ENCODE assay signal across 24 cellular contexts in the genomic region with DNA sequence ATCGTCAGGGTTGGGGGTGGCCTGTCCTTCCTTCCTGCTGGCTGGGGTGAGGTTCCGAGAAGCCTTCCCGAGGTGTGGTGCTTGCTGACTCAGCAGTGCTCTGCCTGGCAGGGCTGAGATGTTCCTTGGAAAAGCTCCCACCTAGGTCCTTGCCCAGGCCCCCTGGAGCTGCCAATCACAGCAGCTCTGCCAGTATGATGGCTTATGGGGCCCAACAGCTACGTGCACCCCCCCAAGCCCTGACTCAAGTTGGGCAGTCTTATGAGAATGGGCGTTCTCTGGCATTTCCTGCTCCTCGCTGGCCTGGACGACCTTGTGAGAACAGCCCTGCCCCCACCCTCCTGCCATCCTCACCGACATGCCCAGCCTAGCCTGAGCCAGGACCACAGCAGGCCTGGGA.
DNase-seq lines count a peak whose midpoint lies in the region; ATAC-seq, FAIRE-seq and TF ChIP-seq lines count a peak whose summit lies in the region.
"Had no signal": no experiment of that assay in that cellular context is flagged by ENCODE, and none has a peak within 500 bp of the region (broad histone marks: within the 10 kb centered on the region; RNA-seq: fewer than 3 reads in every experiment).

No MANE protein-coding gene starts in this region.

- no peaks in the 10 kb centered on the region for H3K36me3 ChIP-seq in bronchial epithelial cell (ENCODE audit: control insufficient read depth, insufficient read depth, low read length)
- H3K36me3 ChIP-seq in keratinocyte (ENCODE audit: control insufficient read depth in 2 of 2, extremely low read depth in 1 of 2, insufficient read depth in 2 of 2, low read length in 2 of 2): no peaks in the 10 kb centered on the region
- H3K36me3 ChIP-seq: heart left ventricle had no signal

- H3K27me3 ChIP-seq in bronchial epithelial cell (ENCODE audit: control insufficient read depth, insufficient read depth, low read length) (no peaks in the 10 kb centered on the region), keratinocyte (ENCODE audit: control insufficient read depth, extremely low read depth, insufficient read depth, low read length) (no peaks in the 10 kb centered on the region)
- H3K27me3 ChIP-seq: body of pancreas, heart left ventricle had no signal

- no peaks in the 10 kb centered on the region for H4K20me1 ChIP-seq in keratinocyte (ENCODE audit: control insufficient read depth, extremely low read depth, insufficient read depth, low read length)

- H3K9me1 ChIP-seq in keratinocyte (ENCODE audit: control insufficient read depth, extremely low read depth, insufficient read depth, low read length): no peaks in the 10 kb centered on the region

- FAIRE-seq in bronchial epithelial cell (lab: Jason Lieb, UNC) (peak; percentile 7), keratinocyte (lab: Jason Lieb, UNC) (peak; percentile 88)
- FAIRE-seq: islet of Langerhans had no signal

- DNase-seq in EH (ENCODE audit: low read depth): peak; percentile 38
- peak; percentile 73 for DNase-seq in M059J (ENCODE audit: low read depth)
- DNase-seq in bronchial epithelial cell (ENCODE audit: low read depth): peak; percentile 91
- DNase-seq in keratinocyte (ENCODE audit: low read depth, low spot score): no peak
- DNase-seq in Right ventricle myocardium inferior (ENCODE audit: missing footprints): no peak
- DNase-seq: activated CD4-positive, alpha-beta T cell treated with anti-CD3 and anti-CD28 coated beads for 48 hours; activated naive CD4-positive, alpha-beta T cell treated with anti-CD3 and anti-CD28 coated beads for 36 hours; activated T-cell treated with anti-CD3 and anti-CD28 coated beads for 4 hours; body of pancreas; erythroblast; heart left ventricle; KBM-7; NCI-H1092; NCI-H2081 treated with DMSO at 0.1 percent for 48 hours; NCI-H526; nephron progenitor cell; PC-9; psoas muscle; SK-N-SH; stimulated activated naive CD4-positive, alpha-beta T cell had no signal

- peaks cover 3% of the 10 kb centered on the region for H3K79me2 ChIP-seq in keratinocyte (ENCODE audit: control insufficient read depth, insufficient read depth, low read length)

- dilution Hi-C loops in keratinocyte (cut with MboI; ENCODE audit: extremely low pct_ligation_motif_present, low sequenced_read_pairs): no loop called here

- no peak overlapping the region for H3K4me3 ChIP-seq in bronchial epithelial cell (ENCODE audit: low read depth, low read length)
- no peak overlapping the region for H3K4me3 ChIP-seq in keratinocyte (ENCODE audit: control insufficient read depth in 2 of 3, extremely low read depth in 1 of 3, insufficient read depth in 2 of 3, low read depth in 1 of 3, low read length in 3 of 3)
- H3K4me3 ChIP-seq: body of pancreas, heart left ventricle, PC-9, psoas muscle had no signal

- intact Hi-C loops in Right ventricle myocardium inferior (cut with DNase I): no loop called here

- ATAC-seq in GM21528 (IDR thresholded peaks at IDR 0.05; ENCODE audit: low FRiP score, unreplicated experiment) (no peak), GM18502 (IDR thresholded peaks at IDR 0.05; ENCODE audit: poor library complexity, unreplicated experiment) (no peak), Right ventricle myocardium inferior (no peak), HG02840 (IDR thresholded peaks at IDR 0.05; ENCODE audit: low FRiP score, unreplicated experiment) (no peak)
- ATAC-seq: body of pancreas, psoas muscle had no signal

- TF ChIP-seq CTCF in bronchial epithelial cell (IDR thresholded peaks at IDR 0.05; ENCODE audit: insufficient read depth, low read length, severe bottlenecking): no peak
- no peak for TF ChIP-seq CTCF in keratinocyte (optimal IDR thresholded peaks at IDR 0.05 in 1 of 3, IDR thresholded peaks at IDR 0.05 in 1 of 3, conservative IDR thresholded peaks at IDR 0.05 in 1 of 3; ENCODE audit: extremely low read depth in 1 of 3, insufficient read depth in 2 of 3, low read length in 3 of 3)

- peaks cover 22% of the 10 kb centered on the region for H3K4me1 ChIP-seq in keratinocyte (ENCODE audit: control insufficient read depth, extremely low read depth, insufficient read depth, low read length)
- H3K4me1 ChIP-seq: body of pancreas, heart left ventricle, psoas muscle had no signal

- no peaks in the 10 kb centered on the region for H3K9me3 ChIP-seq in keratinocyte (ENCODE audit: control insufficient read depth, low read depth, low read length)
- H3K9me3 ChIP-seq: body of pancreas, psoas muscle, SK-N-SH had no signal

- no peak overlapping the region for H3K9ac ChIP-seq in keratinocyte (ENCODE audit: control insufficient read depth, extremely low read depth, insufficient read depth, low read length)
- H3K9ac ChIP-seq: SK-N-SH had no signal

- H2AFZ ChIP-seq in keratinocyte (ENCODE audit: control insufficient read depth, low read length): peak overlapping the region; percentile 52
- H2AFZ ChIP-seq: PC-9 had no signal

- peak overlapping the region; percentile 70 for H3K4me2 ChIP-seq in keratinocyte (ENCODE audit: control insufficient read depth, extremely low read depth, insufficient read depth, low read depth, low read length)
- H3K4me2 ChIP-seq: PC-9, SK-N-SH had no signal

- peak overlapping the region; percentile 77 for H3K27ac ChIP-seq in keratinocyte (ENCODE audit: control insufficient read depth, insufficient read depth, low read length)
- H3K27ac ChIP-seq: body of pancreas, heart left ventricle, PC-9, psoas muscle had no signal

Comparison
In these comparisons a context has a peak if more than half of its experiments do, and no peak if none do; other contexts are left out.
1. DNase-seq: peak in EH (single experiment), M059J (single experiment) and bronchial epithelial cell (single experiment); none in keratinocyte (single experiment) and Right ventricle myocardium inferior (single experiment).